In the genomic region with DNA sequence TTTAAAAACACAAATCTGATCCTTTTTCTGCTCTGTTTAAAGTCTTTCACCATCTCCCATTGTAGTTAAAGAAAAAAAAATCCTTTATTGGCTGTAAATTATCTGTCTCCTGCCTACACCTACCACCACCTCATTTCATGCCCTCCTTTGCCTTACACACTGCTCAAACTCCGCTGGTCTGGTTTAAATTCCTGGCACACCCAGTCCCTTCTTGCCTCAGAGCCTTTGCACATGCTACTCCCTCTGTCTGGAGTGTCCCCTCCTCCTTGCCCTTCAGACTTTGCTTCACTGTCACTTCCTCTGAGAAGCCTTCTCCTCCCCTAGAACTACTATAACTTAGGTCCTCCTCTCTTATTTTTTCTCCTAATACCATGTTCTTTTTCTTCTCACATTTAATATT, we compare ENCODE assay signal across 1 cellular context.
TF ChIP-seq lines count a peak whose summit lies in the region.

No MANE protein-coding gene starts in this region.

TF ChIP-seq in H1, 55 proteins besides CTCF, POLR2A, EP300 and RAD21:
- TF ChIP-seq CHD2 (IDR thresholded peaks at IDR 0.05; ENCODE audit: low read length) (no peak), SAP30 (IDR thresholded peaks at IDR 0.05; ENCODE audit: insufficient read depth, insufficient replicate concordance, low read length) (no peak), ZNF274 (IDR thresholded peaks at IDR 0.05; ENCODE audit: borderline replicate concordance, extremely low read depth, low read length) (no peak), SP1 (IDR thresholded peaks at IDR 0.05; ENCODE audit: low read depth, low read length) (no peak), CBX8 (IDR thresholded peaks at IDR 0.05; ENCODE audit: borderline replicate concordance, low read depth, low read length) (no peak), EGR1 (IDR thresholded peaks at IDR 0.05; ENCODE audit: borderline replicate concordance, low read depth, low read length) (no peak), PHF8 (conservative IDR thresholded peaks at IDR 0.05; ENCODE audit: low read depth, low read length) (no peak), JUND (IDR thresholded peaks at IDR 0.05; ENCODE audit: low read length) (no peak), GABPA (IDR thresholded peaks at IDR 0.05; ENCODE audit: borderline replicate concordance, insufficient read depth, low read length) (no peak), GTF2F1 (IDR thresholded peaks at IDR 0.05; ENCODE audit: borderline replicate concordance, low read depth, low read length) (no peak), KDM5A (IDR thresholded peaks at IDR 0.05; ENCODE audit: low read length) (no peak), SP2 (IDR thresholded peaks at IDR 0.05; ENCODE audit: low read length) (no peak)
- TF ChIP-seq, protein P1, sequence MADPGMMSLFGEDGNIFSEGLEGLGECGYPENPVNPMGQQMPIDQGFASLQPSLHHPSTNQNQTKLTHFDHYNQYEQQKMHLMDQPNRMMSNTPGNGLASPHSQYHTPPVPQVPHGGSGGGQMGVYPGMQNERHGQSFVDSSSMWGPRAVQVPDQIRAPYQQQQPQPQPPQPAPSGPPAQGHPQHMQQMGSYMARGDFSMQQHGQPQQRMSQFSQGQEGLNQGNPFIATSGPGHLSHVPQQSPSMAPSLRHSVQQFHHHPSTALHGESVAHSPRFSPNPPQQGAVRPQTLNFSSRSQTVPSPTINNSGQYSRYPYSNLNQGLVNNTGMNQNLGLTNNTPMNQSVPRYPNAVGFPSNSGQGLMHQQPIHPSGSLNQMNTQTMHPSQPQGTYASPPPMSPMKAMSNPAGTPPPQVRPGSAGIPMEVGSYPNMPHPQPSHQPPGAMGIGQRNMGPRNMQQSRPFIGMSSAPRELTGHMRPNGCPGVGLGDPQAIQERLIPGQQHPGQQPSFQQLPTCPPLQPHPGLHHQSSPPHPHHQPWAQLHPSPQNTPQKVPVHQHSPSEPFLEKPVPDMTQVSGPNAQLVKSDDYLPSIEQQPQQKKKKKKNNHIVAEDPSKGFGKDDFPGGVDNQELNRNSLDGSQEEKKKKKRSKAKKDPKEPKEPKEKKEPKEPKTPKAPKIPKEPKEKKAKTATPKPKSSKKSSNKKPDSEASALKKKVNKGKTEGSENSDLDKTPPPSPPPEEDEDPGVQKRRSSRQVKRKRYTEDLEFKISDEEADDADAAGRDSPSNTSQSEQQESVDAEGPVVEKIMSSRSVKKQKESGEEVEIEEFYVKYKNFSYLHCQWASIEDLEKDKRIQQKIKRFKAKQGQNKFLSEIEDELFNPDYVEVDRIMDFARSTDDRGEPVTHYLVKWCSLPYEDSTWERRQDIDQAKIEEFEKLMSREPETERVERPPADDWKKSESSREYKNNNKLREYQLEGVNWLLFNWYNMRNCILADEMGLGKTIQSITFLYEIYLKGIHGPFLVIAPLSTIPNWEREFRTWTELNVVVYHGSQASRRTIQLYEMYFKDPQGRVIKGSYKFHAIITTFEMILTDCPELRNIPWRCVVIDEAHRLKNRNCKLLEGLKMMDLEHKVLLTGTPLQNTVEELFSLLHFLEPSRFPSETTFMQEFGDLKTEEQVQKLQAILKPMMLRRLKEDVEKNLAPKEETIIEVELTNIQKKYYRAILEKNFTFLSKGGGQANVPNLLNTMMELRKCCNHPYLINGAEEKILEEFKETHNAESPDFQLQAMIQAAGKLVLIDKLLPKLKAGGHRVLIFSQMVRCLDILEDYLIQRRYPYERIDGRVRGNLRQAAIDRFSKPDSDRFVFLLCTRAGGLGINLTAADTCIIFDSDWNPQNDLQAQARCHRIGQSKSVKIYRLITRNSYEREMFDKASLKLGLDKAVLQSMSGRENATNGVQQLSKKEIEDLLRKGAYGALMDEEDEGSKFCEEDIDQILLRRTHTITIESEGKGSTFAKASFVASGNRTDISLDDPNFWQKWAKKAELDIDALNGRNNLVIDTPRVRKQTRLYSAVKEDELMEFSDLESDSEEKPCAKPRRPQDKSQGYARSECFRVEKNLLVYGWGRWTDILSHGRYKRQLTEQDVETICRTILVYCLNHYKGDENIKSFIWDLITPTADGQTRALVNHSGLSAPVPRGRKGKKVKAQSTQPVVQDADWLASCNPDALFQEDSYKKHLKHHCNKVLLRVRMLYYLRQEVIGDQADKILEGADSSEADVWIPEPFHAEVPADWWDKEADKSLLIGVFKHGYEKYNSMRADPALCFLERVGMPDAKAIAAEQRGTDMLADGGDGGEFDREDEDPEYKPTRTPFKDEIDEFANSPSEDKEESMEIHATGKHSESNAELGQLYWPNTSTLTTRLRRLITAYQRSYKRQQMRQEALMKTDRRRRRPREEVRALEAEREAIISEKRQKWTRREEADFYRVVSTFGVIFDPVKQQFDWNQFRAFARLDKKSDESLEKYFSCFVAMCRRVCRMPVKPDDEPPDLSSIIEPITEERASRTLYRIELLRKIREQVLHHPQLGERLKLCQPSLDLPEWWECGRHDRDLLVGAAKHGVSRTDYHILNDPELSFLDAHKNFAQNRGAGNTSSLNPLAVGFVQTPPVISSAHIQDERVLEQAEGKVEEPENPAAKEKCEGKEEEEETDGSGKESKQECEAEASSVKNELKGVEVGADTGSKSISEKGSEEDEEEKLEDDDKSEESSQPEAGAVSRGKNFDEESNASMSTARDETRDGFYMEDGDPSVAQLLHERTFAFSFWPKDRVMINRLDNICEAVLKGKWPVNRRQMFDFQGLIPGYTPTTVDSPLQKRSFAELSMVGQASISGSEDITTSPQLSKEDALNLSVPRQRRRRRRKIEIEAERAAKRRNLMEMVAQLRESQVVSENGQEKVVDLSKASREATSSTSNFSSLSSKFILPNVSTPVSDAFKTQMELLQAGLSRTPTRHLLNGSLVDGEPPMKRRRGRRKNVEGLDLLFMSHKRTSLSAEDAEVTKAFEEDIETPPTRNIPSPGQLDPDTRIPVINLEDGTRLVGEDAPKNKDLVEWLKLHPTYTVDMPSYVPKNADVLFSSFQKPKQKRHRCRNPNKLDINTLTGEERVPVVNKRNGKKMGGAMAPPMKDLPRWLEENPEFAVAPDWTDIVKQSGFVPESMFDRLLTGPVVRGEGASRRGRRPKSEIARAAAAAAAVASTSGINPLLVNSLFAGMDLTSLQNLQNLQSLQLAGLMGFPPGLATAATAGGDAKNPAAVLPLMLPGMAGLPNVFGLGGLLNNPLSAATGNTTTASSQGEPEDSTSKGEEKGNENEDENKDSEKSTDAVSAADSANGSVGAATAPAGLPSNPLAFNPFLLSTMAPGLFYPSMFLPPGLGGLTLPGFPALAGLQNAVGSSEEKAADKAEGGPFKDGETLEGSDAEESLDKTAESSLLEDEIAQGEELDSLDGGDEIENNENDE (IDR thresholded peaks at IDR 0.05; ENCODE audit: insufficient replicate concordance, low read length), result no peak
